ENCODE assay signal across 16 cellular contexts in the genomic region with DNA sequence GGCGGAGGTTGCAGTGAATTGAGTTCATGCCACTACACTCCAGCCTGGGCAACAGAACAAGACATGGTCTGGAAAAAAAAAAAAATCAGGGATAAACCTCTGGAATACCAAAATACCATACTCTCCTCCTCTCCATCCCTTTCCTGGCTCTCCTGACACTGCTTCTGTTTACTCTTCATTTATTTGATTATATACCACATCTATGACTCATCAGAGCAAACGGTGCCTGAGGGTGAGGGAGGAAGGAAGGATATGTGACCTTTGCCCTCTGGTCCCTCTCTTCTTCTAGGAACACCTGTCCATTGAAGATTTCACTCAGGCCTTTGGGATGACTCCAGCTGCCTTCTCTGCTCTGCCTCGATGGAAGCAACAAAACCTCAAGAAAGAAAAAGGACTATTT. TPM values are rescaled to one million over a fixed set of nuclear protein-coding genes. Genes with fewer than 3 reads are reported as not detected.
DNase-seq lines count a peak whose midpoint lies in the region; ATAC-seq, FAIRE-seq and TF ChIP-seq lines count a peak whose summit lies in the region.
"Had no signal": no experiment of that assay in that cellular context is flagged by ENCODE, and none has a peak within 500 bp of the region (broad histone marks: within the 10 kb centered on the region; RNA-seq: fewer than 3 reads in every experiment).

No MANE protein-coding gene starts in this region.

- peaks cover 40% of the 10 kb centered on the region for H3K4me1 ChIP-seq in A549
- peaks cover 12% of the 10 kb centered on the region for H3K4me1 ChIP-seq in foreskin keratinocyte
- no peaks in the 10 kb centered on the region for H3K4me1 ChIP-seq in osteoblast (ENCODE audit: insufficient read depth, low read length)

- H3K4me2 ChIP-seq in A549 (peak overlapping the region; percentile 75), osteoblast (ENCODE audit: insufficient read depth, low read length) (no peak overlapping the region)

- TF ChIP-seq CTCF in A549 (IDR thresholded peaks at IDR 0.05), result no peak
- TF ChIP-seq CTCF in foreskin keratinocyte (conservative IDR thresholded peaks at IDR 0.05), result no peak
- TF ChIP-seq CTCF in lower leg skin (IDR thresholded peaks at IDR 0.05), result no peak
- no peak for TF ChIP-seq CTCF in osteoblast (IDR thresholded peaks at IDR 0.05; ENCODE audit: extremely low read depth, low read depth, low read length)

- no peak overlapping the region for H2AFZ ChIP-seq in osteoblast (ENCODE audit: low read length)

- H3K27me3 ChIP-seq in foreskin keratinocyte, result no peaks in the 10 kb centered on the region
- H3K27me3 ChIP-seq in osteoblast (ENCODE audit: insufficient read depth, low read length), result no peaks in the 10 kb centered on the region
- H3K27me3 ChIP-seq: body of pancreas, esophagus muscularis mucosa had no signal

- TF ChIP-seq POLR2A in A549 (IDR thresholded peaks at IDR 0.05; ENCODE audit: low read length), result no peak
- TF ChIP-seq POLR2A in lower leg skin (IDR thresholded peaks at IDR 0.05), result no peak

- no peaks in the 10 kb centered on the region for H3K9me3 ChIP-seq in A549
- H3K9me3 ChIP-seq in osteoblast (ENCODE audit: low read depth, low read length), result no peaks in the 10 kb centered on the region
- H3K9me3 ChIP-seq: body of pancreas, esophagus muscularis mucosa had no signal

- no peak overlapping the region; the same call in 2 of the 3 replicates for H3K4me3 ChIP-seq in A549
- H3K4me3 ChIP-seq in lower leg skin (ENCODE audit: low read depth, poor library complexity, severe bottlenecking), result no peak overlapping the region
- no peak overlapping the region for H3K4me3 ChIP-seq in osteoblast (ENCODE audit: insufficient read depth, low read length)
- H3K4me3 ChIP-seq: body of pancreas, esophagus muscularis mucosa had no signal

- WGBS in A549 (ENCODE audit: missing lambda C conversion rate), result 30% methylated on average over 3 of the region's 3 CpGs
- WGBS in lower leg skin, 2 donors, result 51 to 57% methylated on average over 3 of the region's 3 CpGs

- no peaks in the 10 kb centered on the region for H3K36me3 ChIP-seq in osteoblast (ENCODE audit: insufficient read depth, low read length)

- CTCF ChIA-PET in A549 (lab: Yijun Ruan, JAX), result interaction anchor here (0.6 to 1.5 kb wide), 3 partner anchors 14 to 62 kb away, joined by 3 to 6 read pairs (median 3); no protein-coding TSS in a partner anchor

- no peak for FAIRE-seq in A549 (lab: Jason Lieb, UNC)

- H3K27ac ChIP-seq in A549 (peak overlapping the region; percentile 62 to 67; a peak in 4 of 6 replicates), foreskin keratinocyte (no peak overlapping the region), osteoblast (ENCODE audit: low read depth, low read length) (no peak overlapping the region)
- H3K27ac ChIP-seq: body of pancreas, esophagus muscularis mucosa had no signal

- ATAC-seq in A549 (peak; percentile 70 to 81; a peak in 5 of 6 replicates), foreskin keratinocyte (peak; percentile 59), GM21360 (IDR thresholded peaks at IDR 0.05; ENCODE audit: unreplicated experiment) (no peak)
- ATAC-seq: body of pancreas, left cardiac atrium had no signal

- H3K79me2 ChIP-seq in osteoblast (ENCODE audit: insufficient read depth, low read length), result no peaks in the 10 kb centered on the region

- no peak for TF ChIP-seq RAD21 in A549 (conservative IDR thresholded peaks at IDR 0.05 in 1 of 2, IDR thresholded peaks at IDR 0.05 in 1 of 2)

- H4K20me1 ChIP-seq in osteoblast (ENCODE audit: insufficient read depth, low read length), result no peaks in the 10 kb centered on the region

- intact Hi-C loops in lower leg skin (cut with DNase I; ENCODE audit: low total_unique reads), result no loop called here

- DNase-seq in A549 (ENCODE audit: low read depth in 1 of 2, low spot score in 1 of 2), result peak; percentile 44 to 70
- DNase-seq in H4 (ENCODE audit: low spot score), result peak; percentile 50
- DNase-seq in RPMI7951 (ENCODE audit: low read depth), result peak; percentile 81
- DNase-seq in foreskin keratinocyte, result peak; percentile 19 to 39
- no peak for DNase-seq in lower leg skin (ENCODE audit: low spot score in 2 of 2)
- no peak for DNase-seq in osteoblast (ENCODE audit: insufficient read length, low spot score, missing footprints)
- no peak for DNase-seq in CD1c-positive myeloid dendritic cell (ENCODE audit: extremely low spot score)
- DNase-seq: body of pancreas; C1 segment of cervical spinal cord; left cardiac atrium; NCI-H1092; occipital lobe; stimulated activated CD4-positive, alpha-beta T cell treated with anti-CD3 and anti-CD28 coated beads, Interleukin-4, amount 100 ng/mL, for 24 hours had no signal

- no peak for TF ChIP-seq EP300 in A549 (IDR thresholded peaks at IDR 0.05)

- POLR2A ChIA-PET in A549 (lab: Yijun Ruan, JAX), result no interaction called here

TF ChIP-seq in A549, 52 proteins besides CTCF, POLR2A, EP300 and RAD21:
- TF ChIP-seq FOSL2 (IDR thresholded peaks at IDR 0.05) (peak; percentile 58; the same call in 1 of the 2 replicates), FOSL2 (CRISPR knock-in tag; IDR thresholded peaks at IDR 0.05) (peak; percentile 91), JUN (IDR thresholded peaks at IDR 0.05) (0 out of 5 replicates have a peak, but pooled peaks of 1 of the 2 experiments have one; percentile 27), JUNB (IDR thresholded peaks at IDR 0.05) (peak; percentile 49), PHF8 (IDR thresholded peaks at IDR 0.05; ENCODE audit: borderline replicate concordance, low read depth) (no peak), GATA3 (IDR thresholded peaks at IDR 0.05; ENCODE audit: borderline replicate concordance) (peak; percentile 39; the same call in 1 of the 2 replicates)

RNA-seq across cellular contexts. Expression of gene VIL1, which starts 30.0 kb away (rescaled TPM):
- polyA plus RNA-seq in A549 (2011; rRNA removed) (2.3 and 3.7 TPM in 2 replicates), A549 (2017; fragmentation: RNase III; extraction: RNeasy Plus Mini Kit Qiagen cat#74134 plus additional on column Dnase treatment) (1.2 to 1.9 TPM (median 1.9 TPM) in 3 replicates), foreskin keratinocyte (0.01 TPM in 2 replicates)
- 0.67 and 0.89 TPM in 2 replicates for polyA plus RNA-seq in A549 (2012; cell fraction: cytosol; rRNA removed)
- 1.2 and 1.9 TPM in 2 replicates for polyA plus RNA-seq in A549 (2012; cell fraction: nucleus; rRNA removed)
- polyA minus RNA-seq in A549 (2011; rRNA and poly(A)+ RNA removed), result 4.9 and 6.1 TPM in 2 replicates
- total RNA-seq in H4 (2014; rRNA removed; shearing (Covaris generic)), result not detected in 2 replicates
- total RNA-seq in RPMI7951 (2014; rRNA removed; shearing (Covaris generic)), result not detected in 2 replicates
- total RNA-seq in foreskin keratinocyte (not detected in 2 replicates), lower leg skin (under 1 TPM in 2 of 4 donors, not detected in 2; 0.84 to 0.98 TPM), osteoblast (under 0.01 TPM in 1 of 2 replicates, not detected in the other)
- total RNA-seq: left cardiac atrium, occipital lobe, subcutaneous adipose tissue had no signal

RNA-seq across cellular contexts. Expression of gene CTDSP1, which starts 49.3 kb away (rescaled TPM):
- 50.3 and 64.3 TPM in 2 replicates for polyA plus RNA-seq in A549 (2011; rRNA removed)
- polyA plus RNA-seq in A549 (2012; cell fraction: cytosol; rRNA removed), result 80.1 and 110 TPM in 2 replicates
- polyA plus RNA-seq in A549 (2012; cell fraction: nucleus; rRNA removed), result 128 and 139 TPM in 2 replicates
- 34.6 to 42.8 TPM (median 39.5 TPM) in 3 replicates for polyA plus RNA-seq in A549 (2017; fragmentation: RNase III; extraction: RNeasy Plus Mini Kit Qiagen cat#74134 plus additional on column Dnase treatment)
- polyA minus RNA-seq in A549 (2011; rRNA and poly(A)+ RNA removed), result 110 and 115 TPM in 2 replicates
- 19.7 and 34.1 TPM in 2 replicates for total RNA-seq in H4 (2014; rRNA removed; shearing (Covaris generic))
- 62.4 and 87.2 TPM in 2 replicates for total RNA-seq in RPMI7951 (2014; rRNA removed; shearing (Covaris generic))
- 59.0 and 59.1 TPM in 2 replicates for total RNA-seq in foreskin keratinocyte
- polyA plus RNA-seq in foreskin keratinocyte, result 50.0 and 55.6 TPM in 2 replicates
- 100 to 1,000 TPM in 2 of 4 donors, 10 to 100 TPM in 2; 64.8 to 108 (median 99.9) TPM for total RNA-seq in lower leg skin
- total RNA-seq in osteoblast, result 53.3 and 71.7 TPM in 2 replicates

Comparison
In these comparisons a context has a peak if more than half of its experiments do, and no peak if none do; other contexts are left out.
1. DNase-seq: peak in A549 (2 of 2), H4 (single experiment), RPMI7951 (single experiment) and foreskin keratinocyte (2 of 2); none in lower leg skin (0 of 2), osteoblast (single experiment) and CD1c-positive myeloid dendritic cell (single experiment).
2. H3K27ac ChIP-seq: peak in A549 (2 of 2); none in foreskin keratinocyte (single experiment) and osteoblast (single experiment).